In the genomic region with DNA sequence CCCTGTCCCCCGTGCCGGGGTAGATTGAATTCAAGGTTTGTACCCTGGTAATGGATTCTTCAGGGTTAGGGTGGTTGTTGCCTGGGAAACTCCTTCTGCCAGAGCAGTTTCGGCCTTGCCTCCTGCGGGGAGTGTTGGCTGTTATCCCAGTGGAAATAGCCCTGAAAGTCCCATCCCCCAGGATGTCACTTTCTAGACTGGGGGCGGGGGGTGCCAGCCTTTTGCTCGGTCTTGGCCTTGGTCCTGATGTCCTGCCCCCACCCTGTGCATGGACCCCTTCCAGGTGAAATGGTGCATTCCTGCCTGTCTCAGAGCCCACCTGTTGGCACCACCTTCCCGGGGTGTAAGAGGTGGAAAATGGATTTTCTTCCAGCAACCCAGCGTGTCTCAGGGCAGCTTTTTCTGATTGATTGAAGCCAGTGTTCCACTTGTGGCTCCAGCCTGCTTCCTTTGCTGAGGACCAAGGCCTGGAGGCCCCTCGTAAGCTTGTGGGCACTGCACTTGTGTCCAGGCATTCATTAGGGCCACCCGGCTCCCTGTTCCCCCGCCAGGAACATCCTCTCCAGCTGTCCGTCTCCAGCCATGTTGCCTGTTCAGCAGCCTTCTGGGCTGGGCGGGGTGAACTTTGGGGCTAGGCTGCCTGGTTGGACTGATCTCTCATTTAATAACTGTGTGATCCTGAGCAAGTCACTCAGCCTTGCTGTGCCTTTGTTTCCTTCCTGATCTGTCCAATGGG, we compare ENCODE assay signal across 22 cellular contexts. TPM values are rescaled to one million over a fixed set of nuclear protein-coding genes. Genes with fewer than 3 reads are reported as not detected.
DNase-seq lines count a peak whose midpoint lies in the region; ATAC-seq and TF ChIP-seq lines count a peak whose summit lies in the region.
"Had no signal": no experiment of that assay in that cellular context is flagged by ENCODE, and none has a peak within 500 bp of the region (broad histone marks: within the 10 kb centered on the region; RNA-seq: fewer than 3 reads in every experiment).

No MANE protein-coding gene starts in this region.

- TF ChIP-seq CTCF in A673 (conservative IDR thresholded peaks at IDR 0.05; ENCODE audit: low read depth, low read length), result no peak
- no peak for TF ChIP-seq CTCF in WERI-Rb-1 (IDR thresholded peaks at IDR 0.05; ENCODE audit: low read depth, low read length)

- no TSS peak for BruUV-seq in A673 (replicated peaks; lab: Mats Ljungman, UMichigan)

- no peaks in the 10 kb centered on the region for H3K27me3 ChIP-seq in A673 (replicated peaks; ENCODE audit: insufficient read depth, low read depth, low read length, poor library complexity)
- no peaks in the 10 kb centered on the region for H3K27me3 ChIP-seq in SJCRH30
- H3K27me3 ChIP-seq in WERI-Rb-1 (ENCODE audit: insufficient read depth, low read depth, severe bottlenecking), result no peaks in the 10 kb centered on the region
- H3K27me3 ChIP-seq: BLaER1 treated with 17β-estradiol and CSF1 and Interleukin-3, amounts not matched to agents 10 nM and 100 nM; MG63 had no signal

- DNase-seq in A673 (ENCODE audit: low spot score) (peak; percentile 18), NCI-H1092 (lab: John Stamatoyannopoulos, UW) (peak; percentile 44), SJCRH30 (peak; percentile 72 to 74), hypothalamus (lab: John Stamatoyannopoulos, UW) (peak in 31 of 51 donors; percentile 6 to 69 (median 37)), WERI-Rb-1 (no peak), islet precursor cell (no peak)
- no peak for DNase-seq in activated effector memory CD4-positive, alpha-beta T cell treated with Interleukin-2 at 50 U/mL for 16 hours
- DNase-seq: activated CD4-positive, alpha-beta T cell treated with anti-CD3 and anti-CD28 coated beads, Interleukin-2, amount 10 ng/mL, durations not matched to agents 24 days and 14 days; activated CD8-positive, alpha-beta memory T cell treated with anti-CD3 and anti-CD28 coated beads, Interleukin-2, amount 10 ng/mL, durations not matched to agents 7 days and 5 days; H7; MG63; NCI-H1694; NCI-H510A; stimulated activated CD4-positive, alpha-beta T cell treated with anti-CD3 and anti-CD28 coated beads, Interleukin-12 subunit alpha, Interleukin-12 subunit beta, amount 100 ng/mL, for 4 hours; stimulated activated CD4-positive, alpha-beta T cell treated with anti-CD3 and anti-CD28 coated beads, Interleukin-4, amount 100 ng/mL, for 4 hours; T-helper 2 cell; trophoblast cell had no signal

- intact Hi-C loops in A673 (cut with micrococcal nuclease; ENCODE audit: unreplicated experiment), result no loop called here

- H3K9me3 ChIP-seq in A673 (ENCODE audit: low read depth, low read length, poor library complexity, severe bottlenecking) (no peaks in the 10 kb centered on the region), SJCRH30 (replicated peaks) (no peaks in the 10 kb centered on the region), WERI-Rb-1 (ENCODE audit: severe bottlenecking) (peaks cover 11% of the 10 kb centered on the region)
- H3K9me3 ChIP-seq: MG63 had no signal

- CTCF ChIA-PET in A673 (lab: Charles Lee), result no interaction called here

- H3K4me1 ChIP-seq in A673 (ENCODE audit: insufficient read depth, low read length, poor library complexity, severe bottlenecking) (peaks cover 9% of the 10 kb centered on the region), SJCRH30 (peaks cover 9% of the 10 kb centered on the region; the same call in 1 of the 2 replicates)
- H3K4me1 ChIP-seq: BLaER1 treated with 17β-estradiol and CSF1 and Interleukin-3, amounts not matched to agents 10 nM and 100 nM had no signal

- no peak overlapping the region for H3K27ac ChIP-seq in A673 (ENCODE audit: low read depth, low read length, poor library complexity, severe bottlenecking)
- peak overlapping the region; percentile 15; the same call in 1 of the 2 replicates for H3K27ac ChIP-seq in SJCRH30
- no peak overlapping the region for H3K27ac ChIP-seq in WERI-Rb-1
- H3K27ac ChIP-seq: BLaER1 treated with 17β-estradiol and CSF1 and Interleukin-3, amounts not matched to agents 10 nM and 100 nM; coronary artery; SK-N-MC had no signal

- ATAC-seq in GM18519 (IDR thresholded peaks at IDR 0.05; ENCODE audit: low FRiP score, unreplicated experiment), result no peak
- ATAC-seq: activated CD8-positive, alpha-beta memory T cell treated with anti-CD3 and anti-CD28 coated beads, Interleukin-2, amount 10 ng/mL, durations not matched to agents 7 days and 5 days; activated naive CD4-positive, alpha-beta T cell treated with anti-CD3 and anti-CD28 coated beads, Interleukin-2, amount 50 U/mL, for 72 hours had no signal

- H3K36me3 ChIP-seq in A673 (ENCODE audit: insufficient read depth, low read length, poor library complexity, severe bottlenecking) (no peaks in the 10 kb centered on the region), SJCRH30 (no peaks in the 10 kb centered on the region), WERI-Rb-1 (peaks cover 23% of the 10 kb centered on the region)
- H3K36me3 ChIP-seq: MG63 had no signal

- no peak overlapping the region for H3K4me3 ChIP-seq in A673 (ENCODE audit: low read depth, low read length, poor library complexity, severe bottlenecking)
- H3K4me3 ChIP-seq in SJCRH30, result no peak overlapping the region
- H3K4me3 ChIP-seq in WERI-Rb-1 (ENCODE audit: low read depth, low read length), result no peak overlapping the region
- H3K4me3 ChIP-seq: BLaER1 treated with 17β-estradiol and CSF1 and Interleukin-3, amounts not matched to agents 10 nM and 100 nM; coronary artery; MG63; SK-N-MC had no signal

- POLR2A ChIA-PET in A673 (lab: Charles Lee; ENCODE audit: low non-redundant PET), result no interaction called here

RNA-seq across cellular contexts. Expression of gene MGAT5B, which starts 25.6 kb away (rescaled TPM):
- 1.1 and 3.7 TPM in 2 replicates for total RNA-seq in A673 (2021)
- 0.35 and 1.2 TPM in 2 replicates for total RNA-seq in SJCRH30 (2014; rRNA removed; shearing (Covaris generic))

Comparison
In these comparisons a context has a peak if more than half of its experiments do, and no peak if none do; other contexts are left out.
1. DNase-seq: peak in A673 (single experiment), NCI-H1092 (single experiment), SJCRH30 (2 of 2) and hypothalamus (31 of 51); none in WERI-Rb-1 (single experiment), activated effector memory CD4-positive, alpha-beta T cell treated with Interleukin-2 at 50 U/mL for 16 hours (single experiment) and islet precursor cell (single experiment).